In genomic region chr5:56670916-56671315, GRCh38 we compare ENCODE assay signal across 14 cellular contexts.
A peak's percentile ranks its signal among the peaks of the same experiment; 100 is the strongest.
DNase-seq lines count a peak whose midpoint lies in the region; TF ChIP-seq lines count a peak whose summit lies in the region.
"Had no signal": no experiment of that assay in that cellular context is flagged by ENCODE, and none has a peak within 500 bp of the region (broad histone marks: within the 10 kb centered on the region; RNA-seq: fewer than 3 reads in every experiment).

No MANE protein-coding gene starts in this region.

- H4K20me1 ChIP-seq in DOHH2 (ENCODE audit: control insufficient read depth, insufficient read depth, low read depth, low read length), result no peaks in the 10 kb centered on the region

- H3K4me2 ChIP-seq in DOHH2 (ENCODE audit: low read length), result peak overlapping the region; percentile 52; the same call in 1 of the 2 replicates

- H3F3A ChIP-seq in DOHH2 (ENCODE audit: control insufficient read depth, insufficient read depth), result peaks cover 3% of the 10 kb centered on the region; the same call in 1 of the 2 replicates

- H3K4me1 ChIP-seq in DOHH2 (ENCODE audit: control insufficient read depth, low read length) (peaks cover 49% of the 10 kb centered on the region), uterus (no peaks in the 10 kb centered on the region)

- H3K27me3 ChIP-seq in DOHH2 (ENCODE audit: control insufficient read depth, low read length) (no peaks in the 10 kb centered on the region), uterus (no peaks in the 10 kb centered on the region)

- H3K36me3 ChIP-seq in DOHH2 (ENCODE audit: control insufficient read depth, low read length) (no peaks in the 10 kb centered on the region), uterus (no peaks in the 10 kb centered on the region)

- TF ChIP-seq CTCF in DOHH2 (IDR thresholded peaks at IDR 0.05; ENCODE audit: low read depth, low read length, poor library complexity, severe bottlenecking) (no peak), epithelial cell of esophagus (IDR thresholded peaks at IDR 0.05; ENCODE audit: insufficient read depth, low read depth, low read length, missing control alignments) (no peak), uterus (IDR thresholded peaks at IDR 0.05) (no peak)

- H3K27ac ChIP-seq in DOHH2 (ENCODE audit: low read depth, low read length), result peak overlapping the region; percentile 58; the same call in 1 of the 2 replicates
- H3K27ac ChIP-seq in skin epidermis, result peak overlapping the region in 17 of 21 experiments; percentile 1 to 82 (median 66)
- no peak overlapping the region for H3K27ac ChIP-seq in uterus
- H3K27ac ChIP-seq: parathyroid adenoma had no signal

- no peak for TF ChIP-seq POLR2A in uterus (IDR thresholded peaks at IDR 0.05)

- H3K9me3 ChIP-seq in DOHH2 (ENCODE audit: control insufficient read depth, insufficient read depth, low read length) (no peaks in the 10 kb centered on the region), uterus (no peaks in the 10 kb centered on the region)

- no peaks in the 10 kb centered on the region for H3K79me2 ChIP-seq in DOHH2 (ENCODE audit: control insufficient read depth, low read length)
- H3K79me2 ChIP-seq: parathyroid adenoma had no signal

- DNase-seq in M059J (ENCODE audit: low read depth), result peak; percentile 49
- DNase-seq in epithelial cell of esophagus (ENCODE audit: low read depth), result peak; percentile 21
- DNase-seq in uterus, result no peak
- no peak for DNase-seq in NCI-H526 treated with DMSO at 0.1 percent for 48 hours (lab: John Stamatoyannopoulos, UW)
- DNase-seq in activated effector memory CD4-positive, alpha-beta T cell treated with Interleukin-2 at 50 U/mL for 16 hours, result no peak
- DNase-seq: cerebellar nuclear complex; KBM-7; NCI-H1417 treated with DMSO at 0.1 percent for 48 hours; NCI-H446 treated with DMSO at 0.1 percent for 48 hours; stimulated activated naive CD8-positive, alpha-beta T cell treated with anti-CD3 and anti-CD28 coated beads, Interleukin-15, amount 100 ng/mL, for 72 hours; SW 1271 had no signal

- H3K4me3 ChIP-seq in DOHH2 (ENCODE audit: low read length), result peak overlapping the region; percentile 1; the same call in 1 of the 2 replicates
- no peak overlapping the region for H3K4me3 ChIP-seq in epithelial cell of esophagus (ENCODE audit: low read length)
- H3K4me3 ChIP-seq in skin epidermis, result no peak overlapping the region
- H3K4me3 ChIP-seq in uterus, result no peak overlapping the region

- intact Hi-C loops in uterus (cut with DNase I; ENCODE audit: low total_unique reads), result no loop called here

- no peaks in the 10 kb centered on the region for H3K9me2 ChIP-seq in DOHH2 (replicated peaks; ENCODE audit: control insufficient read depth, low read length)

Comparison
In these comparisons a context has a peak if more than half of its experiments do, and no peak if none do; other contexts are left out.
1. H3K27ac ChIP-seq: peak in DOHH2 (single experiment) and skin epidermis (17 of 21); none in uterus (0 of 2).
2. DNase-seq: peak in M059J (single experiment) and epithelial cell of esophagus (single experiment); none in uterus (0 of 2), NCI-H526 treated with DMSO at 0.1 percent for 48 hours (single experiment) and activated effector memory CD4-positive, alpha-beta T cell treated with Interleukin-2 at 50 U/mL for 16 hours (single experiment).